25 cellular contexts compared by ENCODE assay signal in genomic region chr16:24488045-24488444, GRCh38.
"Had no signal": no experiment of that assay in that cellular context is flagged by ENCODE, and none has a peak within 500 bp of the region (broad histone marks: within the 10 kb centered on the region; RNA-seq: fewer than 3 reads in every experiment).

No MANE protein-coding gene starts in this region.

- H3K36me3 ChIP-seq: stomach, suprapubic skin, thoracic aorta, thyroid gland, tibial artery, tibial nerve, transverse colon, upper lobe of left lung, uterus, vagina had no signal

- H3K4me3 ChIP-seq: stomach, suprapubic skin, testis, thoracic aorta, thyroid gland, tibial artery, tibial nerve, transverse colon, upper lobe of left lung, uterus, vagina had no signal

- H3K27me3 ChIP-seq: testis, thyroid gland, tibial nerve, upper lobe of left lung, uterus, vagina had no signal

- H3K27ac ChIP-seq: stomach, suprapubic skin, testis, thoracic aorta, thyroid gland, tibial artery, tibial nerve, transverse colon, upper lobe of left lung, uterus, vagina had no signal

- H3K9me3 ChIP-seq: suprapubic skin, testis, thyroid gland, transverse colon, uterus, vagina had no signal

- ATAC-seq: stimulated activated effector memory CD8-positive, alpha-beta T cell treated with anti-CD3 and anti-CD28 coated beads, Interleukin-12 subunit alpha, Interleukin-12 subunit beta, amount 100 ng/mL, for 72 hours; stimulated activated memory B cell treated with anti-CD40 and anti-IgM and Interleukin-4, amounts not matched to agents 10 μg/mL and 1 μg/mL and 100 μg/mL, for 72 hours; stimulated activated naive B cell treated with anti-CD40 and anti-IgM and Interleukin-4, amounts not matched to agents 10 μg/mL and 1 μg/mL and 100 μg/mL, for 72 hours; stimulated activated naive CD8-positive, alpha-beta T cell treated with anti-CD3 and anti-CD28 coated beads, Interleukin-15, amount 100 ng/mL, for 72 hours; stimulated activated naive CD8-positive, alpha-beta T cell treated with anti-CD3 and anti-CD28 coated beads, Interleukin-15, Interleukin-2, amounts not matched to agents 100 U/mL and 50 U/mL, for 24 hours had no signal

- H3K4me1 ChIP-seq: stomach, suprapubic skin, testis, thyroid gland, tibial artery, tibial nerve, transverse colon, upper lobe of left lung, uterus, vagina had no signal

- DNase-seq: stimulated activated CD4-positive, alpha-beta T cell treated with anti-CD3 and anti-CD28 coated beads, Interleukin-2, amount 100 ng/mL, for 48 hours; stimulated activated CD4-positive, alpha-beta T cell treated with anti-CD3 and anti-CD28 coated beads, Interleukin-4, amount 100 ng/mL, for 1 hour; stimulated activated CD4-positive, alpha-beta T cell treated with anti-CD3 and anti-CD28 coated beads, Interleukin-4, amount 100 ng/mL, for 24 hours; stimulated activated CD4-positive, alpha-beta T cell treated with anti-CD3 and anti-CD28 coated beads, Interleukin-4, amount 100 ng/mL, for 4 hours; stimulated activated CD8-positive, alpha-beta memory T cell treated with anti-CD3 and anti-CD28 coated beads, Interleukin-4, amount 100 ng/mL, for 48 hours; stimulated activated naive B cell treated with anti-CD40 and anti-IgM and Interleukin-4, amounts not matched to agents 10 μg/mL and 1 μg/mL and 100 μg/mL, for 72 hours; stimulated activated naive CD4-positive, alpha-beta T cell; stimulated activated naive CD4-positive, alpha-beta T cell treated with Interleukin-2 at 50 U/mL for 16 hours; stimulated activated naive CD8-positive, alpha-beta T cell treated with anti-CD3 and anti-CD28 coated beads, Interleukin-15, amount 100 ng/mL, for 72 hours; stimulated activated naive CD8-positive, alpha-beta T cell treated with anti-CD3 and anti-CD28 coated beads, Interleukin-15, Interleukin-2, amounts not matched to agents 100 U/mL and 50 U/mL, for 24 hours; stomach; substantia nigra; testis; thyroid gland; tibial artery; transverse colon; trophoblast cell; upper lobe of left lung; uterus had no signal
